ENCODE assay signal across 29 cellular contexts in genomic region chr10:71923138-71923692, GRCh38. TPM values are rescaled to one million over a fixed set of nuclear protein-coding genes. Genes with fewer than 3 reads are reported as not detected.
DNase-seq lines count a peak whose midpoint lies in the region; ATAC-seq and TF ChIP-seq lines count a peak whose summit lies in the region.
"Had no signal": no experiment of that assay in that cellular context is flagged by ENCODE, and none has a peak within 500 bp of the region (broad histone marks: within the 10 kb centered on the region; RNA-seq: fewer than 3 reads in every experiment).

No MANE protein-coding gene starts in this region.

- TF ChIP-seq POLR2A in suprapubic skin (IDR thresholded peaks at IDR 0.05): no peak

- 33% methylated on average over 7 of the region's 7 CpGs for WGBS in suprapubic skin

- H3K4me3 Mint-ChIP-seq in WTC11: no peak overlapping the region
- H3K4me3 Mint-ChIP-seq: activated CD4-positive, alpha-beta memory T cell treated with anti-CD3 and anti-CD28 coated beads for 36 hours; activated naive CD8-positive, alpha-beta T cell treated with anti-CD3 and anti-CD28 coated beads, Interleukin-2, amount 50 U/mL, for 24 hours; CD14-positive monocyte; central memory CD8-positive, alpha-beta T cell; effector memory CD8-positive, alpha-beta T cell; natural killer cell treated with Interleukin-12 subunit alpha and Interleukin-12 subunit beta and Interleukin-15 and Interleukin-18, amount 100 ng/mL, for 72 hours; stimulated activated memory B cell treated with anti-CD40 and anti-IgM and Interleukin-4, amounts not matched to agents 10 μg/mL and 1 μg/mL and 100 μg/mL, for 72 hours; T-helper 17 cell had no signal

- H3K27ac ChIP-seq in foreskin keratinocyte (no peak overlapping the region), suprapubic skin (peak overlapping the region; percentile 12)
- H3K27ac ChIP-seq: HL-60, upper lobe of left lung had no signal

- ATAC-seq in WTC11 (peak; percentile 34; the same call in 1 of the 2 replicates), foreskin keratinocyte (peak; percentile 11), GM18868 (IDR thresholded peaks at IDR 0.05; ENCODE audit: unreplicated experiment) (no peak)
- ATAC-seq: activated naive CD8-positive, alpha-beta T cell treated with anti-CD3 and anti-CD28 coated beads, Interleukin-2, amount 50 U/mL, for 24 hours; effector memory CD8-positive, alpha-beta T cell; natural killer cell treated with Interleukin-12 subunit alpha and Interleukin-12 subunit beta and Interleukin-15 and Interleukin-18, amount 100 ng/mL, for 72 hours; PC-3; stimulated activated memory B cell treated with anti-CD40 and anti-IgM and Interleukin-4, amounts not matched to agents 10 μg/mL and 1 μg/mL and 100 μg/mL, for 72 hours; T-helper 17 cell had no signal

- H3K4me1 Mint-ChIP-seq in WTC11: peaks cover 4% of the 10 kb centered on the region; the same call in 1 of the 2 replicates
- H3K4me1 Mint-ChIP-seq: activated naive CD8-positive, alpha-beta T cell treated with anti-CD3 and anti-CD28 coated beads, Interleukin-2, amount 50 U/mL, for 24 hours; central memory CD8-positive, alpha-beta T cell; stimulated activated memory B cell treated with anti-CD40 and anti-IgM and Interleukin-4, amounts not matched to agents 10 μg/mL and 1 μg/mL and 100 μg/mL, for 72 hours had no signal

- no peak overlapping the region for H3K27ac Mint-ChIP-seq in WTC11
- H3K27ac Mint-ChIP-seq: activated CD4-positive, alpha-beta memory T cell treated with anti-CD3 and anti-CD28 coated beads for 36 hours; activated naive CD8-positive, alpha-beta T cell treated with anti-CD3 and anti-CD28 coated beads, Interleukin-2, amount 50 U/mL, for 24 hours; effector memory CD8-positive, alpha-beta T cell; natural killer cell treated with Interleukin-12 subunit alpha and Interleukin-12 subunit beta and Interleukin-15 and Interleukin-18, amount 100 ng/mL, for 72 hours; stimulated activated memory B cell treated with anti-CD40 and anti-IgM and Interleukin-4, amounts not matched to agents 10 μg/mL and 1 μg/mL and 100 μg/mL, for 72 hours; T-helper 17 cell had no signal

- H3K27me3 Mint-ChIP-seq in WTC11 (ENCODE audit: low read depth): no peaks in the 10 kb centered on the region

- POLR2A ChIA-PET in WTC11 (lab: Charles Lee): no interaction called here

- H3K9me3 ChIP-seq in suprapubic skin: no peaks in the 10 kb centered on the region
- H3K9me3 ChIP-seq: heart right ventricle, upper lobe of left lung had no signal

- DNase-seq in NCI-H2171 treated with DMSO at 0.1 percent for 48 hours (lab: John Stamatoyannopoulos, UW) (peak; percentile 34), NCI-H2171 (lab: John Stamatoyannopoulos, UW) (no peak), WTC11 (ENCODE audit: low spot score) (no peak), foreskin keratinocyte (no peak), suprapubic skin (ENCODE audit: low spot score in 2 of 2) (no peak), NCI-H345 treated with DMSO at 0.1 percent for 48 hours (lab: John Stamatoyannopoulos, UW; ENCODE audit: unreplicated experiment) (no peak), posterior cingulate gyrus (no peak)
- DNase-seq: activated CD4-positive, alpha-beta memory T cell treated with anti-CD3 and anti-CD28 coated beads for 36 hours; activated CD4-positive, alpha-beta T cell treated with anti-CD3 and anti-CD28 coated beads for 1 hour; activated naive CD4-positive, alpha-beta T cell; activated naive CD8-positive, alpha-beta T cell treated with anti-CD3 and anti-CD28 coated beads, Interleukin-2, amount 50 U/mL, for 24 hours; effector memory CD8-positive, alpha-beta T cell; foreskin melanocyte; heart right ventricle; NCI-H1417 treated with DMSO at 0.1 percent for 48 hours; NCI-H2081 treated with DMSO at 0.1 percent for 48 hours; NCI-H524 treated with DMSO at 0.1 percent for 48 hours; PC-3; Right ventricle myocardium superior; T-helper 17 cell; upper lobe of left lung had no signal

- CTCF ChIA-PET in WTC11 (lab: Charles Lee): no interaction called here

- no peak overlapping the region for H3K4me3 ChIP-seq in suprapubic skin
- H3K4me3 ChIP-seq: heart right ventricle, lung, skin epidermis, upper lobe of left lung had no signal

- no peaks in the 10 kb centered on the region for H3K36me3 ChIP-seq in suprapubic skin
- H3K36me3 ChIP-seq: heart right ventricle, upper lobe of left lung had no signal

- H3K9me3 Mint-ChIP-seq in WTC11: peaks cover 6% of the 10 kb centered on the region
- H3K9me3 Mint-ChIP-seq: activated CD4-positive, alpha-beta memory T cell treated with anti-CD3 and anti-CD28 coated beads for 36 hours; activated naive CD8-positive, alpha-beta T cell treated with anti-CD3 and anti-CD28 coated beads, Interleukin-2, amount 50 U/mL, for 24 hours; central memory CD8-positive, alpha-beta T cell; effector memory CD8-positive, alpha-beta T cell; natural killer cell treated with Interleukin-12 subunit alpha and Interleukin-12 subunit beta and Interleukin-15 and Interleukin-18, amount 100 ng/mL, for 72 hours had no signal

- no peak for TF ChIP-seq EP300 in suprapubic skin (IDR thresholded peaks at IDR 0.05)

- no peaks in the 10 kb centered on the region for H3K36me3 Mint-ChIP-seq in WTC11
- H3K36me3 Mint-ChIP-seq: activated CD4-positive, alpha-beta memory T cell treated with anti-CD3 and anti-CD28 coated beads for 36 hours; CD14-positive monocyte; natural killer cell treated with Interleukin-12 subunit alpha and Interleukin-12 subunit beta and Interleukin-15 and Interleukin-18, amount 100 ng/mL, for 72 hours; stimulated activated memory B cell treated with anti-CD40 and anti-IgM and Interleukin-4, amounts not matched to agents 10 μg/mL and 1 μg/mL and 100 μg/mL, for 72 hours had no signal

- peaks cover 21% of the 10 kb centered on the region for H3K4me1 ChIP-seq in foreskin keratinocyte
- H3K4me1 ChIP-seq in suprapubic skin: peaks cover 38% of the 10 kb centered on the region

- intact Hi-C loops in posterior cingulate gyrus (cut with DNase I): no loop called here

- TF ChIP-seq CTCF in WTC11 (IDR thresholded peaks at IDR 0.05): no peak
- no peak for TF ChIP-seq CTCF in foreskin keratinocyte (conservative IDR thresholded peaks at IDR 0.05)
- no peak for TF ChIP-seq CTCF in suprapubic skin (IDR thresholded peaks at IDR 0.05)

- H3K27me3 ChIP-seq in foreskin keratinocyte (no peaks in the 10 kb centered on the region), suprapubic skin (no peaks in the 10 kb centered on the region)
- H3K27me3 ChIP-seq: heart right ventricle, upper lobe of left lung had no signal

TF ChIP-seq in WTC11, 78 proteins besides CTCF, POLR2A, EP300 and RAD21:
- TF ChIP-seq GTF2I (CRISPR knock-in tag; conservative IDR thresholded peaks at IDR 0.05): no peak

RNA-seq across cellular contexts. Expression of gene CHST3, which starts 41.0 kb away (rescaled TPM):
- total RNA-seq in WTC11 (2021): 5.6 to 7.0 TPM (median 5.9 TPM) in 3 replicates
- total RNA-seq in foreskin keratinocyte: 23.0 and 23.9 TPM in 2 replicates
- polyA plus RNA-seq in foreskin keratinocyte: 7.9 and 8.0 TPM in 2 replicates
- 10 to 100 TPM; 17.9 to 29.3 (median 23.2) TPM for total RNA-seq in suprapubic skin
- total RNA-seq: natural killer cell treated with Interleukin-12 subunit alpha and Interleukin-12 subunit beta and Interleukin-15 and Interleukin-18, amount 100 ng/mL, for 72 hours; T-helper 17 cell had no signal
- polyA plus RNA-seq: CD14-positive monocyte had no signal
